1 cellular context compared by ENCODE assay signal in genomic region chr21:38913120-38913975, GRCh38.
TF ChIP-seq lines count a peak whose summit lies in the region.

No MANE protein-coding gene starts in this region.

TF ChIP-seq in HEK293, 187 proteins besides CTCF, POLR2A, EP300 and RAD21 (continued from another document and continues in another):
- TF ChIP-seq ZNF146 (tag by site-specific recombination; IDR thresholded peaks at IDR 0.05) (no peak), SCRT1 (tag by site-specific recombination; IDR thresholded peaks at IDR 0.05; ENCODE audit: borderline replicate concordance) (no peak), ZNF114 (tag by site-specific recombination; IDR thresholded peaks at IDR 0.05) (no peak), ZNF692 (tag by site-specific recombination; IDR thresholded peaks at IDR 0.05) (no peak), ZNF529 (tag by site-specific recombination; IDR thresholded peaks at IDR 0.05; ENCODE audit: insufficient replicate concordance) (no peak), ZNF639 (tag by site-specific recombination; IDR thresholded peaks at IDR 0.05) (peak; percentile 26; the same call in 1 of the 2 replicates), ZNF23 (tag by site-specific recombination; IDR thresholded peaks at IDR 0.05; ENCODE audit: borderline replicate concordance) (no peak), YY1 (tag by site-specific recombination; IDR thresholded peaks at IDR 0.05) (no peak), HIC1 (tag by site-specific recombination; IDR thresholded peaks at IDR 0.05) (no peak), ZNF174 (tag by site-specific recombination; IDR thresholded peaks at IDR 0.05) (no peak), ZNF654 (tag by site-specific recombination; IDR thresholded peaks at IDR 0.05; ENCODE audit: low read depth) (no peak), ZNF670 (tag by site-specific recombination; IDR thresholded peaks at IDR 0.05; ENCODE audit: low read depth) (no peak), ZXDB (tag by site-specific recombination; IDR thresholded peaks at IDR 0.05) (no peak), ZSCAN23 (tag by site-specific recombination; IDR thresholded peaks at IDR 0.05) (peak; percentile 87; the same call in 1 of the 2 replicates), ZNF18 (tag by site-specific recombination; IDR thresholded peaks at IDR 0.05) (no peak), ZBTB48 (tag by site-specific recombination; IDR thresholded peaks at IDR 0.05) (peak; percentile 72; the same call in 1 of the 2 replicates), ZIC2 (tag by site-specific recombination; IDR thresholded peaks at IDR 0.05) (peak; percentile 46; the same call in 1 of the 2 replicates), ZNF701 (tag by site-specific recombination; IDR thresholded peaks at IDR 0.05) (no peak), ZSCAN16 (tag by site-specific recombination; IDR thresholded peaks at IDR 0.05) (no peak), ZNF157 (tag by site-specific recombination; IDR thresholded peaks at IDR 0.05) (no peak), ZNF76 (tag by site-specific recombination; IDR thresholded peaks at IDR 0.05; ENCODE audit: borderline replicate concordance, low read depth) (no peak), ZBTB17 (tag by site-specific recombination; IDR thresholded peaks at IDR 0.05) (peak; percentile 63), ZNF561 (tag by site-specific recombination; IDR thresholded peaks at IDR 0.05; ENCODE audit: borderline replicate concordance) (no peak), KLF1 (tag by site-specific recombination; IDR thresholded peaks at IDR 0.05) (peak; percentile 67), ZNF629 (tag by site-specific recombination; IDR thresholded peaks at IDR 0.05) (no peak), ZNF211 (tag by site-specific recombination; IDR thresholded peaks at IDR 0.05; ENCODE audit: low read depth) (no peak), SETDB1 (IDR thresholded peaks at IDR 0.05; ENCODE audit: insufficient read length, low read length) (no peak), ZNF830 (tag by site-specific recombination; IDR thresholded peaks at IDR 0.05; ENCODE audit: low read depth) (no peak), ZSCAN30 (tag by site-specific recombination; IDR thresholded peaks at IDR 0.05) (no peak), ATF2 (tag by site-specific recombination; IDR thresholded peaks at IDR 0.05; ENCODE audit: low read depth) (no peak), PBX3 (CRISPR knock-in tag; IDR thresholded peaks at IDR 0.05) (no peak), ZNF248 (tag by site-specific recombination; IDR thresholded peaks at IDR 0.05) (no peak), ZFP37 (tag by site-specific recombination; IDR thresholded peaks at IDR 0.05) (no peak), ZNF473 (tag by site-specific recombination; IDR thresholded peaks at IDR 0.05) (no peak), ZNF488 (tag by site-specific recombination; IDR thresholded peaks at IDR 0.05) (no peak), ZBTB7A (tag by site-specific recombination; IDR thresholded peaks at IDR 0.05; ENCODE audit: low read depth) (no peak), KLF16 (tag by site-specific recombination; IDR thresholded peaks at IDR 0.05) (no peak), ZNF777 (tag by site-specific recombination; IDR thresholded peaks at IDR 0.05; ENCODE audit: borderline replicate concordance) (no peak), ZBTB8A (tag by site-specific recombination; IDR thresholded peaks at IDR 0.05) (no peak)
- TF ChIP-seq, protein P1, sequence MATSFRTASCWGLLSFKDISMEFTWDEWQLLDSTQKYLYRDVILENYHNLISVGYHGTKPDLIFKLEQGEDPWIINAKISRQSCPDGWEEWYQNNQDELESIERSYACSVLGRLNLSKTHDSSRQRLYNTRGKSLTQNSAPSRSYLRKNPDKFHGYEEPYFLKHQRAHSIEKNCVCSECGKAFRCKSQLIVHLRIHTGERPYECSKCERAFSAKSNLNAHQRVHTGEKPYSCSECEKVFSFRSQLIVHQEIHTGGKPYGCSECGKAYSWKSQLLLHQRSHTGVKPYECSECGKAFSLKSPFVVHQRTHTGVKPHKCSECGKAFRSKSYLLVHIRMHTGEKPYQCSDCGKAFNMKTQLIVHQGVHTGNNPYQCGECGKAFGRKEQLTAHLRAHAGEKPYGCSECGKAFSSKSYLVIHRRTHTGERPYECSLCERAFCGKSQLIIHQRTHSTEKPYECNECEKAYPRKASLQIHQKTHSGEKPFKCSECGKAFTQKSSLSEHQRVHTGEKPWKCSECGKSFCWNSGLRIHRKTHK (tag by site-specific recombination; IDR thresholded peaks at IDR 0.05): no peak
- TF ChIP-seq, protein P2, sequence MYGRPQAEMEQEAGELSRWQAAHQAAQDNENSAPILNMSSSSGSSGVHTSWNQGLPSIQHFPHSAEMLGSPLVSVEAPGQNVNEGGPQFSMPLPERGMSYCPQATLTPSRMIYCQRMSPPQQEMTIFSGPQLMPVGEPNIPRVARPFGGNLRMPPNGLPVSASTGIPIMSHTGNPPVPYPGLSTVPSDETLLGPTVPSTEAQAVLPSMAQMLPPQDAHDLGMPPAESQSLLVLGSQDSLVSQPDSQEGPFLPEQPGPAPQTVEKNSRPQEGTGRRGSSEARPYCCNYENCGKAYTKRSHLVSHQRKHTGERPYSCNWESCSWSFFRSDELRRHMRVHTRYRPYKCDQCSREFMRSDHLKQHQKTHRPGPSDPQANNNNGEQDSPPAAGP (tag by site-specific recombination; IDR thresholded peaks at IDR 0.05): peak; percentile 31; the same call in 1 of the 2 replicates
- TF ChIP-seq, protein P3, sequence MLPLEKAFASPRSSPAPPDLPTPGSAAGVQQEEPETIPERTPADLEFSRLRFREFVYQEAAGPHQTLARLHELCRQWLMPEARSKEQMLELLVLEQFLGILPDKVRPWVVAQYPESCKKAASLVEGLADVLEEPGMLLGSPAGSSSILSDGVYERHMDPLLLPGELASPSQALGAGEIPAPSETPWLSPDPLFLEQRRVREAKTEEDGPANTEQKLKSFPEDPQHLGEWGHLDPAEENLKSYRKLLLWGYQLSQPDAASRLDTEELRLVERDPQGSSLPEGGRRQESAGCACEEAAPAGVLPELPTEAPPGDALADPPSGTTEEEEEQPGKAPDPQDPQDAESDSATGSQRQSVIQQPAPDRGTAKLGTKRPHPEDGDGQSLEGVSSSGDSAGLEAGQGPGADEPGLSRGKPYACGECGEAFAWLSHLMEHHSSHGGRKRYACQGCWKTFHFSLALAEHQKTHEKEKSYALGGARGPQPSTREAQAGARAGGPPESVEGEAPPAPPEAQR (tag by site-specific recombination; IDR thresholded peaks at IDR 0.05): no peak
- TF ChIP-seq, protein P4, sequence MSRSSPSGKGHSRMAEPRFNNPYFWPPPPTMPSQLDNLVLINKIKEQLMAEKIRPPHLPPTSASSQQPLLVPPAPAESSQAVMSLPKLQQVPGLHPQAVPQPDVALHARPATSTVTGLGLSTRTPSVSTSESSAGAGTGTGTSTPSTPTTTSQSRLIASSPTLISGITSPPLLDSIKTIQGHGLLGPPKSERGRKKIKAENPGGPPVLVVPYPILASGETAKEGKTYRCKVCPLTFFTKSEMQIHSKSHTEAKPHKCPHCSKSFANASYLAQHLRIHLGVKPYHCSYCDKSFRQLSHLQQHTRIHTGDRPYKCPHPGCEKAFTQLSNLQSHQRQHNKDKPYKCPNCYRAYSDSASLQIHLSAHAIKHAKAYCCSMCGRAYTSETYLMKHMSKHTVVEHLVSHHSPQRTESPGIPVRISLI (tag by site-specific recombination; IDR thresholded peaks at IDR 0.05): no peak
- TF ChIP-seq, protein P5, sequence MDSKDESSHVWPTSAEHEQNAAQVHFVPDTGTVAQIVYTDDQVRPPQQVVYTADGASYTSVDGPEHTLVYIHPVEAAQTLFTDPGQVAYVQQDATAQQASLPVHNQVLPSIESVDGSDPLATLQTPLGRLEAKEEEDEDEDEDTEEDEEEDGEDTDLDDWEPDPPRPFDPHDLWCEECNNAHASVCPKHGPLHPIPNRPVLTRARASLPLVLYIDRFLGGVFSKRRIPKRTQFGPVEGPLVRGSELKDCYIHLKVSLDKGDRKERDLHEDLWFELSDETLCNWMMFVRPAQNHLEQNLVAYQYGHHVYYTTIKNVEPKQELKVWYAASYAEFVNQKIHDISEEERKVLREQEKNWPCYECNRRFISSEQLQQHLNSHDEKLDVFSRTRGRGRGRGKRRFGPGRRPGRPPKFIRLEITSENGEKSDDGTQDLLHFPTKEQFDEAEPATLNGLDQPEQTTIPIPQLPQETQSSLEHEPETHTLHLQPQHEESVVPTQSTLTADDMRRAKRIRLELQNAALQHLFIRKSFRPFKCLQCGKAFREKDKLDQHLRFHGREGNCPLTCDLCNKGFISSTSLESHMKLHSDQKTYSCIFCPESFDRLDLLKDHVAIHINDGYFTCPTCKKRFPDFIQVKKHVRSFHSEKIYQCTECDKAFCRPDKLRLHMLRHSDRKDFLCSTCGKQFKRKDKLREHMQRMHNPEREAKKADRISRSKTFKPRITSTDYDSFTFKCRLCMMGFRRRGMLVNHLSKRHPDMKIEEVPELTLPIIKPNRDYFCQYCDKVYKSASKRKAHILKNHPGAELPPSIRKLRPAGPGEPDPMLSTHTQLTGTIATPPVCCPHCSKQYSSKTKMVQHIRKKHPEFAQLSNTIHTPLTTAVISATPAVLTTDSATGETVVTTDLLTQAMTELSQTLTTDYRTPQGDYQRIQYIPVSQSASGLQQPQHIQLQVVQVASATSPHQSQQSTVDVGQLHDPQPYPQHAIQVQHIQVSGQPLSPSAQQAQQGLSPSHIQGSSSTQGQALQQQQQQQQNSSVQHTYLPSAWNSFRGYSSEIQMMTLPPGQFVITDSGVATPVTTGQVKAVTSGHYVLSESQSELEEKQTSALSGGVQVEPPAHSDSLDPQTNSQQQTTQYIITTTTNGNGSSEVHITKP (tag by site-specific recombination; IDR thresholded peaks at IDR 0.05): no peak; the same call in 1 of the 2 replicates
